Comparison of ENCODE assay signal across 28 cellular contexts in the genomic region with DNA sequence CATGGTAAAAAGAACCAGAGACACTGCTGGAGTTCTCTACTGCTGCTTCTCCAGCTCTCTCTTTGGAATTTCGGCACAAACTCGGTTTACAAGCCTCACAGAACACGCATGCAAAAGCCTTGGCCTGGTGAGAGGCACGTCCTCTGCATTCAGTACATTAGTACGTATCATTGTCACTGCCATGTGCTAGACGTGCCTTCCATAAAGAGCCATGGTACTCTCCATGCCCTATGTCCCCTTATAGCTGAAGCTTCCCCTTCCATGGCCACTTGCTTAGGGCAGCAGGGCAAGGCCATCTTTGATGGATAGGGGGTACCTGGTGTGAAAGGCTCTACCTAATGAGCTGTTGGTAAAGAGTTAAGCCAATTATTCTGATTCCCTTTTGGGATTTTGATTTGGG.
"Had no signal": no experiment of that assay in that cellular context is flagged by ENCODE, and none has a peak within 500 bp of the region (broad histone marks: within the 10 kb centered on the region; RNA-seq: fewer than 3 reads in every experiment).

No MANE protein-coding gene starts in this region.

- H3K27me3 ChIP-seq: stomach, suprapubic skin, testis, thyroid gland, tibial artery, tibial nerve, transverse colon, upper lobe of left lung, upper lobe of right lung, uterus, vagina had no signal

- H3K36me3 Mint-ChIP-seq: stimulated activated effector memory CD8-positive, alpha-beta T cell treated with anti-CD3 and anti-CD28 coated beads, Interleukin-12 subunit alpha, Interleukin-12 subunit beta, amount 100 ng/mL, for 72 hours; stimulated activated memory B cell treated with anti-CD40 and anti-IgM and Interleukin-4, amounts not matched to agents 10 μg/mL and 1 μg/mL and 100 μg/mL, for 72 hours; type B pancreatic cell had no signal

- H3K4me1 Mint-ChIP-seq: stimulated activated effector memory CD8-positive, alpha-beta T cell treated with anti-CD3 and anti-CD28 coated beads, Interleukin-12 subunit alpha, Interleukin-12 subunit beta, amount 100 ng/mL, for 72 hours; stimulated activated memory B cell treated with anti-CD40 and anti-IgM and Interleukin-4, amounts not matched to agents 10 μg/mL and 1 μg/mL and 100 μg/mL, for 72 hours; stimulated activated naive B cell treated with anti-CD40 and anti-IgM and Interleukin-4, amounts not matched to agents 10 μg/mL and 1 μg/mL and 100 μg/mL, for 72 hours; stimulated activated naive CD8-positive, alpha-beta T cell treated with anti-CD3 and anti-CD28 coated beads, Interleukin-15, amount 100 ng/mL, for 72 hours had no signal

- H3K4me3 Mint-ChIP-seq: stimulated activated effector memory CD8-positive, alpha-beta T cell treated with anti-CD3 and anti-CD28 coated beads, Interleukin-12 subunit alpha, Interleukin-12 subunit beta, amount 100 ng/mL, for 72 hours; stimulated activated memory B cell treated with anti-CD40 and anti-IgM and Interleukin-4, amounts not matched to agents 10 μg/mL and 1 μg/mL and 100 μg/mL, for 72 hours; stimulated activated naive B cell treated with anti-CD40 and anti-IgM and Interleukin-4, amounts not matched to agents 10 μg/mL and 1 μg/mL and 100 μg/mL, for 72 hours; stimulated activated naive CD8-positive, alpha-beta T cell treated with anti-CD3 and anti-CD28 coated beads, Interleukin-15, amount 100 ng/mL, for 72 hours; stimulated activated naive CD8-positive, alpha-beta T cell treated with anti-CD3 and anti-CD28 coated beads, Interleukin-15, Interleukin-2, amounts not matched to agents 100 ng/mL and 50 ng/mL, for 24 hours; type B pancreatic cell had no signal

- H3K4me3 ChIP-seq: stomach, suprapubic skin, testis, thoracic aorta, thyroid gland, tibial artery, tibial nerve, transverse colon, upper lobe of left lung, upper lobe of right lung, uterus, vagina had no signal

- FAIRE-seq: urothelium cell line had no signal

- H3K36me3 ChIP-seq: stomach, suprapubic skin, thoracic aorta, thyroid gland, tibial artery, tibial nerve, transverse colon, upper lobe of left lung, upper lobe of right lung, uterus, vagina had no signal

- H3K27ac Mint-ChIP-seq: stimulated activated effector memory CD8-positive, alpha-beta T cell treated with anti-CD3 and anti-CD28 coated beads, Interleukin-12 subunit alpha, Interleukin-12 subunit beta, amount 100 ng/mL, for 72 hours; stimulated activated memory B cell treated with anti-CD40 and anti-IgM and Interleukin-4, amounts not matched to agents 10 μg/mL and 1 μg/mL and 100 μg/mL, for 72 hours; stimulated activated naive B cell treated with anti-CD40 and anti-IgM and Interleukin-4, amounts not matched to agents 10 μg/mL and 1 μg/mL and 100 μg/mL, for 72 hours; stimulated activated naive CD8-positive, alpha-beta T cell treated with anti-CD3 and anti-CD28 coated beads, Interleukin-15, amount 100 ng/mL, for 72 hours; stimulated activated naive CD8-positive, alpha-beta T cell treated with anti-CD3 and anti-CD28 coated beads, Interleukin-15, Interleukin-2, amounts not matched to agents 100 ng/mL and 50 ng/mL, for 24 hours; type B pancreatic cell had no signal

- H3K9me3 Mint-ChIP-seq: stimulated activated effector memory CD8-positive, alpha-beta T cell treated with anti-CD3 and anti-CD28 coated beads, Interleukin-12 subunit alpha, Interleukin-12 subunit beta, amount 100 ng/mL, for 72 hours; type B pancreatic cell had no signal

- H3K27me3 Mint-ChIP-seq: stimulated activated memory B cell treated with anti-CD40 and anti-IgM and Interleukin-4, amounts not matched to agents 10 μg/mL and 1 μg/mL and 100 μg/mL, for 72 hours; stimulated activated naive CD8-positive, alpha-beta T cell treated with anti-CD3 and anti-CD28 coated beads, Interleukin-15, amount 100 ng/mL, for 72 hours; stimulated activated naive CD8-positive, alpha-beta T cell treated with anti-CD3 and anti-CD28 coated beads, Interleukin-15, Interleukin-2, amounts not matched to agents 100 ng/mL and 50 ng/mL, for 24 hours; type B pancreatic cell had no signal

- DNase-seq: stimulated activated CD4-positive, alpha-beta T cell treated with anti-CD3 and anti-CD28 coated beads, Interleukin-4, amount 100 ng/mL, for 1 hour; stimulated activated CD4-positive, alpha-beta T cell treated with anti-CD3 and anti-CD28 coated beads, Interleukin-4, amount 100 ng/mL, for 24 hours; stimulated activated CD4-positive, alpha-beta T cell treated with anti-CD3 and anti-CD28 coated beads, Interleukin-4, amount 100 ng/mL, for 4 hours; stimulated activated CD8-positive, alpha-beta memory T cell treated with anti-CD3 and anti-CD28 coated beads, Interleukin-4, amount 100 ng/mL, for 48 hours; stimulated activated naive B cell treated with anti-CD40 and anti-IgM and Interleukin-4, amounts not matched to agents 10 μg/mL and 1 μg/mL and 100 μg/mL, for 72 hours; stimulated activated naive CD4-positive, alpha-beta T cell; stimulated activated naive CD4-positive, alpha-beta T cell treated with Interleukin-2 at 50 U/mL for 16 hours; stimulated activated naive CD8-positive, alpha-beta T cell treated with anti-CD3 and anti-CD28 coated beads, Interleukin-15, amount 100 ng/mL, for 72 hours; stimulated activated naive CD8-positive, alpha-beta T cell treated with anti-CD3 and anti-CD28 coated beads, Interleukin-15, Interleukin-2, amounts not matched to agents 100 U/mL and 50 U/mL, for 24 hours; stomach; substantia nigra; testis; thyroid gland; tibial artery; transverse colon; trophoblast cell; upper lobe of left lung; upper lobe of right lung; uterus had no signal
